Comparison of ENCODE assay signal across 13 cellular contexts in genomic region chr2:181742361-181742760, GRCh38.
DNase-seq lines count a peak whose midpoint lies in the region; ATAC-seq and TF ChIP-seq lines count a peak whose summit lies in the region.
"Had no signal": no experiment of that assay in that cellular context is flagged by ENCODE, and none has a peak within 500 bp of the region (broad histone marks: within the 10 kb centered on the region; RNA-seq: fewer than 3 reads in every experiment).

No MANE protein-coding gene starts in this region.

- no peak for TF ChIP-seq POLR2A in HCT116 (IDR thresholded peaks at IDR 0.05; ENCODE audit: borderline replicate concordance, extremely low read depth, insufficient read depth, insufficient read length)
- TF ChIP-seq POLR2A in sigmoid colon (IDR thresholded peaks at IDR 0.05) = no peak

- H3K27me3 ChIP-seq in HCT116 (ENCODE audit: insufficient read depth, low read length) (no peaks in the 10 kb centered on the region), Panc1 (ENCODE audit: control insufficient read depth, insufficient read depth, low read length) (no peaks in the 10 kb centered on the region), foreskin keratinocyte (no peaks in the 10 kb centered on the region), neural progenitor cell (no peaks in the 10 kb centered on the region), sigmoid colon (no peaks in the 10 kb centered on the region)
- H3K27me3 ChIP-seq: BE2C had no signal

- H3K36me3 ChIP-seq in HCT116 (ENCODE audit: control insufficient read depth in 1 of 2, insufficient read depth in 2 of 2, low read length in 2 of 2) (peaks cover 0 to 12% of the 10 kb centered on the region in 2 experiments; a peak in 2 of 4 replicates), Panc1 (ENCODE audit: control insufficient read depth, insufficient read depth, low read length) (no peaks in the 10 kb centered on the region), neural progenitor cell (no peaks in the 10 kb centered on the region), sigmoid colon (no peaks in the 10 kb centered on the region)
- H3K36me3 ChIP-seq: BE2C had no signal

- H3K4me2 ChIP-seq in HCT116 (ENCODE audit: low read length) (peak overlapping the region; percentile 62), neural progenitor cell (no peak overlapping the region)

- DNase-seq in HCT116 (ENCODE audit: low read depth, low spot score) (no peak), Panc1 (ENCODE audit: low read depth, low spot score) (no peak), foreskin keratinocyte (no peak), neural progenitor cell (ENCODE audit: low spot score) (no peak), DMS53 (lab: John Stamatoyannopoulos, UW) (no peak), sigmoid colon (no peak), amygdala (lab: John Stamatoyannopoulos, UW) (no peak)
- DNase-seq: BE2C, NCI-H187, SIG-M5 had no signal

- H3K36me3 Mint-ChIP-seq in neural progenitor cell = no peaks in the 10 kb centered on the region
- H3K36me3 Mint-ChIP-seq: IgD-negative memory B cell had no signal

- H3K27ac ChIP-seq in HCT116 (ENCODE audit: low read depth, low read length) (peak overlapping the region; percentile 93), Panc1 (ENCODE audit: low read length) (peak overlapping the region; percentile 84), foreskin keratinocyte (peak overlapping the region; percentile 81), neural progenitor cell (no peak overlapping the region), sigmoid colon (no peak overlapping the region)

- 49 to 52% methylated on average over 3 of the region's 3 CpGs for WGBS in sigmoid colon, 2 donors

- H4K20me1 ChIP-seq in HCT116 (ENCODE audit: insufficient read depth) (no peaks in the 10 kb centered on the region), neural progenitor cell (ENCODE audit: low read depth) (no peaks in the 10 kb centered on the region)

- no peaks in the 10 kb centered on the region for H3K4me1 Mint-ChIP-seq in neural progenitor cell

- TF ChIP-seq RAD21 in HCT116 (IDR thresholded peaks at IDR 0.05; ENCODE audit: low read depth) = no peak

- ATAC-seq in HCT116 (no peak), Panc1 (no peak), foreskin keratinocyte (no peak), HG03439 (IDR thresholded peaks at IDR 0.05; ENCODE audit: unreplicated experiment) (no peak)

- H3K9me3 ChIP-seq in HCT116 (ENCODE audit: control insufficient read depth in 1 of 2, insufficient read depth in 1 of 2, low read depth in 1 of 2, low read length in 2 of 2) (peaks cover 0 to 8% of the 10 kb centered on the region in 2 experiments; a peak in 1 of 4 replicates), Panc1 (ENCODE audit: control insufficient read depth, insufficient read depth, low read depth, low read length) (peaks cover 4% of the 10 kb centered on the region; the same call in 1 of the 2 replicates), neural progenitor cell (ENCODE audit: low read depth) (no peaks in the 10 kb centered on the region), sigmoid colon (no peaks in the 10 kb centered on the region)
- H3K9me3 ChIP-seq: BE2C had no signal

- no peak overlapping the region for H3K4me3 Mint-ChIP-seq in neural progenitor cell
- H3K4me3 Mint-ChIP-seq: CD4-positive, alpha-beta T cell; IgD-negative memory B cell had no signal

- H3K27ac Mint-ChIP-seq in neural progenitor cell = no peak overlapping the region
- H3K27ac Mint-ChIP-seq: CD4-positive, alpha-beta T cell; IgD-negative memory B cell had no signal

- peak overlapping the region; percentile 47 for H3K9ac ChIP-seq in HCT116 (ENCODE audit: low read length)
- H3K9ac ChIP-seq in neural progenitor cell = no peak overlapping the region

- H3F3A ChIP-seq in neural progenitor cell (ENCODE audit: low read depth) = no peaks in the 10 kb centered on the region

- H2AFZ ChIP-seq in HCT116 (ENCODE audit: low read depth, low read length, poor library complexity, severe bottlenecking) (no peak overlapping the region), neural progenitor cell (replicated peaks) (peak overlapping the region; percentile 51)

- H3K9me2 ChIP-seq in HCT116 (ENCODE audit: insufficient read depth) = no peaks in the 10 kb centered on the region

- TF ChIP-seq EP300 in sigmoid colon (IDR thresholded peaks at IDR 0.05) = no peak

- no peaks in the 10 kb centered on the region for H3K27me3 Mint-ChIP-seq in neural progenitor cell (ENCODE audit: insufficient read depth, low read depth)
- H3K27me3 Mint-ChIP-seq: CD4-positive, alpha-beta T cell; IgD-negative memory B cell had no signal

- H3K9me3 Mint-ChIP-seq in neural progenitor cell = peaks cover 7% of the 10 kb centered on the region
- H3K9me3 Mint-ChIP-seq: CD4-positive, alpha-beta T cell; IgD-negative memory B cell had no signal

- RAD21 ChIA-PET in HCT116 (lab: Charles Lee; ENCODE audit: low non-redundant PET in 1 of 2, low total read pairs in 2 of 2, uncharacterized antibody in 2 of 2, unreplicated experiment in 2 of 2) = interaction anchor here (0.7 to 1.7 kb wide), 5 partner anchors 48 to 336 kb away, joined by 3 to 4 read pairs (median 3); no protein-coding TSS in a partner anchor

- no peaks in the 10 kb centered on the region for H3K79me2 ChIP-seq in HCT116 (ENCODE audit: insufficient read depth, low read length)
- no peaks in the 10 kb centered on the region for H3K79me2 ChIP-seq in neural progenitor cell (ENCODE audit: low read depth)

- H3K4me3 ChIP-seq in HCT116 (replicated peaks in 1 of 2; ENCODE audit: low read depth in 1 of 2, low read length in 2 of 2) (no peak overlapping the region), Panc1 (ENCODE audit: low read depth in 2 of 2, low read length in 2 of 2) (no peak overlapping the region), neural progenitor cell (no peak overlapping the region), sigmoid colon (no peak overlapping the region)

- intact Hi-C loops in HCT116 (cut with micrococcal nuclease) = loop anchor here (2.0 to 5.0 kb wide), 2 partner anchors 70 to 334 kb away; no protein-coding TSS in a partner anchor
- intact Hi-C loops in Panc1 (cut with micrococcal nuclease; ENCODE audit: unreplicated experiment) = loop anchor here (2.0 to 5.0 kb wide), 2 partner anchors 150 to 334 kb away; partner anchors contain the start of gene ITPRID2
- intact Hi-C loops in sigmoid colon (cut with DNase I) = loop anchor here (2.0 kb wide), 2 partner anchors 212 to 334 kb away; no protein-coding TSS in a partner anchor

- TSS peak; percentile 82 for BruUV-seq in HCT116 (replicated peaks; lab: Mats Ljungman, UMichigan)
- no TSS peak for BruUV-seq in Panc1 (replicated peaks; lab: Mats Ljungman, UMichigan)

- peaks cover 31 to 63% of the 10 kb centered on the region in 2 experiments for H3K4me1 ChIP-seq in HCT116 (ENCODE audit: control insufficient read depth in 1 of 2, insufficient read depth in 2 of 2, low read length in 2 of 2)
- H3K4me1 ChIP-seq in Panc1 (ENCODE audit: control insufficient read depth, insufficient read depth, low read length) = peaks cover 12% of the 10 kb centered on the region
- H3K4me1 ChIP-seq in foreskin keratinocyte = peaks cover 20% of the 10 kb centered on the region
- no peaks in the 10 kb centered on the region for H3K4me1 ChIP-seq in neural progenitor cell
- H3K4me1 ChIP-seq in sigmoid colon = no peaks in the 10 kb centered on the region
- H3K4me1 ChIP-seq: BE2C had no signal

- POLR2A ChIA-PET in HCT116 (lab: Charles Lee) = interaction anchor here (0.9 to 2.4 kb wide), 11 partner anchors 43 to 162 kb away, joined by 3 to 13 read pairs (median 4); partner anchors contain the start of gene ITPRID2
- POLR2A ChIA-PET in Panc1 (lab: Charles Lee) = no interaction called here

- in situ Hi-C loops in Panc1 (cut with HindIII; ENCODE audit: low pct_unique_long_range_greater_than_20kb, low sequenced_read_pairs) = no loop called here

- TF ChIP-seq CTCF in HCT116 (IDR thresholded peaks at IDR 0.05 in 2 of 3, conservative IDR thresholded peaks at IDR 0.05 in 1 of 3; ENCODE audit: borderline replicate concordance in 1 of 3, insufficient read depth in 1 of 3, low read depth in 2 of 3, low read length in 2 of 3) = no peak
- no peak for TF ChIP-seq CTCF in Panc1 (IDR thresholded peaks at IDR 0.05)
- no peak for TF ChIP-seq CTCF in foreskin keratinocyte (conservative IDR thresholded peaks at IDR 0.05)
- no peak for TF ChIP-seq CTCF in neural progenitor cell (IDR thresholded peaks at IDR 0.05)
- no peak for TF ChIP-seq CTCF in sigmoid colon (IDR thresholded peaks at IDR 0.05)

- CTCF ChIA-PET in HCT116 (lab: Charles Lee) = interaction anchor here (0.7 to 2.4 kb wide), 24 partner anchors 12 to 1618 kb away, joined by 3 to 34 read pairs (median 4); no protein-coding TSS in a partner anchor
- CTCF ChIA-PET in Panc1 (lab: Charles Lee) = interaction anchor here (0.7 to 1.3 kb wide), 4 partner anchors 27 to 335 kb away, joined by 3 to 8 read pairs (median 4); partner anchors contain the start of gene ITPRID2

TF ChIP-seq in HCT116, 20 proteins besides CTCF, POLR2A, EP300 and RAD21:
- TF ChIP-seq TCF7L2 (IDR thresholded peaks at IDR 0.05; ENCODE audit: borderline replicate concordance, extremely low read depth, insufficient read depth, insufficient read length) (no peak), SIN3A (IDR thresholded peaks at IDR 0.05; ENCODE audit: low read depth) (no peak), ZNF274 (IDR thresholded peaks at IDR 0.05; ENCODE audit: low read depth, low read length) (no peak), EGR1 (IDR thresholded peaks at IDR 0.05; ENCODE audit: low read depth) (0 out of 2 replicates have a peak, but pooled peaks have one; percentile 21), FOSL1 (IDR thresholded peaks at IDR 0.05; ENCODE audit: low read depth) (no peak), SP1 (IDR thresholded peaks at IDR 0.05; ENCODE audit: low read depth) (no peak), SRF (IDR thresholded peaks at IDR 0.05; ENCODE audit: low read depth) (no peak)
- TF ChIP-seq, protein P1, sequence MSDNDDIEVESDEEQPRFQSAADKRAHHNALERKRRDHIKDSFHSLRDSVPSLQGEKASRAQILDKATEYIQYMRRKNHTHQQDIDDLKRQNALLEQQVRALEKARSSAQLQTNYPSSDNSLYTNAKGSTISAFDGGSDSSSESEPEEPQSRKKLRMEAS (IDR thresholded peaks at IDR 0.05) = no peak

Comparison
In these comparisons a context has a peak if more than half of its experiments do, and no peak if none do; other contexts are left out.
1. H3K27ac ChIP-seq: peak in HCT116 (single experiment), Panc1 (single experiment) and foreskin keratinocyte (single experiment); none in neural progenitor cell (single experiment) and sigmoid colon (0 of 4).